Comparison of ENCODE assay signal across 10 cellular contexts in genomic region chr19:53942001-53942786, GRCh38. TPM values are rescaled to one million over a fixed set of nuclear protein-coding genes. Genes with fewer than 3 reads are reported as not detected.
A peak's percentile ranks its signal among the peaks of the same experiment; 100 is the strongest.
DNase-seq lines count a peak whose midpoint lies in the region; ATAC-seq and TF ChIP-seq lines count a peak whose summit lies in the region.
"Had no signal": no experiment of that assay in that cellular context is flagged by ENCODE, and none has a peak within 500 bp of the region (broad histone marks: within the 10 kb centered on the region; RNA-seq: fewer than 3 reads in every experiment).

No MANE protein-coding gene starts in this region.

- H3K27me3 ChIP-seq in endodermal cell (ENCODE audit: control insufficient read depth, insufficient read depth, low read length, poor library complexity, severe bottlenecking), result peaks cover 23% of the 10 kb centered on the region
- peaks cover 22% of the 10 kb centered on the region for H3K27me3 ChIP-seq in osteoblast (ENCODE audit: insufficient read depth, low read length)

- ATAC-seq in GM18519 (IDR thresholded peaks at IDR 0.05; ENCODE audit: low FRiP score, unreplicated experiment), result no peak

- no peaks in the 10 kb centered on the region for H3K4me1 ChIP-seq in endodermal cell (ENCODE audit: control insufficient read depth, insufficient read depth, low read length)
- no peaks in the 10 kb centered on the region for H3K4me1 ChIP-seq in osteoblast (ENCODE audit: insufficient read depth, low read length)
- H3K4me1 ChIP-seq: spleen had no signal

- H3K27ac Mint-ChIP-seq in endodermal cell, result no peak overlapping the region
- H3K27ac Mint-ChIP-seq: stimulated activated naive CD8-positive, alpha-beta T cell treated with anti-CD3 and anti-CD28 coated beads, Interleukin-15, Interleukin-2, amounts not matched to agents 100 ng/mL and 50 ng/mL, for 24 hours had no signal

- no peak overlapping the region for H2AFZ ChIP-seq in osteoblast (ENCODE audit: low read length)

- H3K4me2 ChIP-seq in osteoblast (ENCODE audit: insufficient read depth, low read length), result no peak overlapping the region

- no peaks in the 10 kb centered on the region for H3K9me3 Mint-ChIP-seq in endodermal cell
- H3K9me3 Mint-ChIP-seq: stimulated activated naive CD8-positive, alpha-beta T cell treated with anti-CD3 and anti-CD28 coated beads, Interleukin-15, Interleukin-2, amounts not matched to agents 100 ng/mL and 50 ng/mL, for 24 hours had no signal

- H3K9ac ChIP-seq in endodermal cell (ENCODE audit: extremely low read depth, low read length, poor library complexity, severe bottlenecking), result no peak overlapping the region

- peak overlapping the region; percentile 56 for H3K4me3 Mint-ChIP-seq in endodermal cell
- H3K4me3 Mint-ChIP-seq: stimulated activated naive CD8-positive, alpha-beta T cell treated with anti-CD3 and anti-CD28 coated beads, Interleukin-15, Interleukin-2, amounts not matched to agents 100 ng/mL and 50 ng/mL, for 24 hours had no signal

- H3K27ac ChIP-seq in endodermal cell (ENCODE audit: low read depth, low read length), result no peak overlapping the region
- H3K27ac ChIP-seq in osteoblast (ENCODE audit: low read depth, low read length), result no peak overlapping the region
- H3K27ac ChIP-seq: spleen had no signal

- no peaks in the 10 kb centered on the region for H3K9me3 ChIP-seq in endodermal cell (ENCODE audit: control insufficient read depth, low read length)
- no peaks in the 10 kb centered on the region for H3K9me3 ChIP-seq in osteoblast (ENCODE audit: low read depth, low read length)

- TF ChIP-seq CTCF in endodermal cell (conservative IDR thresholded peaks at IDR 0.05), result peak; percentile 86
- no peak for TF ChIP-seq CTCF in osteoblast (IDR thresholded peaks at IDR 0.05; ENCODE audit: extremely low read depth, low read depth, low read length)

- H3K36me3 ChIP-seq in endodermal cell (ENCODE audit: control insufficient read depth, insufficient read depth, low read length) (no peaks in the 10 kb centered on the region), osteoblast (ENCODE audit: insufficient read depth, low read length) (no peaks in the 10 kb centered on the region)
- H3K36me3 ChIP-seq: spleen had no signal

- no peaks in the 10 kb centered on the region for H3K36me3 Mint-ChIP-seq in endodermal cell (ENCODE audit: low read depth)

- no peaks in the 10 kb centered on the region for H3K79me2 ChIP-seq in osteoblast (ENCODE audit: insufficient read depth, low read length)

- peaks cover 63% of the 10 kb centered on the region for H3K27me3 Mint-ChIP-seq in endodermal cell (ENCODE audit: insufficient read depth)

- 27 to 51% methylated on average over 24 to 55 of the region's 55 CpGs for WGBS in endodermal cell (ENCODE audit: insufficient coverage in 1 of 2, insufficient read length in 1 of 2), 2 experiments

- peak overlapping the region; percentile 71 for H3K4me3 ChIP-seq in endodermal cell (ENCODE audit: low read length)
- no peak overlapping the region for H3K4me3 ChIP-seq in osteoblast (ENCODE audit: insufficient read depth, low read length)
- H3K4me3 ChIP-seq: spleen had no signal

- peaks cover 2% of the 10 kb centered on the region for H3K4me1 Mint-ChIP-seq in endodermal cell

- DNase-seq in activated CD4-positive, alpha-beta T cell treated with anti-CD3 and anti-CD28 coated beads, Interleukin-2, amount 50 U/mL, for 48 hours, result peak; percentile 11 to 12
- DNase-seq in activated CD4-positive, alpha-beta T cell treated with anti-CD3 and anti-CD28 coated beads for 1 hour, result no peak
- DNase-seq in NCI-H2227 (lab: John Stamatoyannopoulos, UW; ENCODE audit: unreplicated experiment) (peak; percentile 86), endodermal cell (peak; percentile 99), osteoblast (ENCODE audit: insufficient read length, low spot score, missing footprints) (peak; percentile 78), T-helper 1 cell (no peak)
- DNase-seq in NK-92 treated with Interleukin-12 subunit alpha and Interleukin-12 subunit beta, amount 100 ng/mL, for 24 hours (lab: John Stamatoyannopoulos, UW), result no peak
- DNase-seq: spleen had no signal

- H4K20me1 ChIP-seq in osteoblast (ENCODE audit: insufficient read depth, low read length), result no peaks in the 10 kb centered on the region

RNA-seq across cellular contexts. Expression of gene CACNG8, which starts 20.5 kb away (rescaled TPM):
- total RNA-seq in endodermal cell, result 1 to 10 TPM in 1 of 2 donors, under 1 TPM in 1; 0.48 to 4.8 TPM
- polyA plus RNA-seq in endodermal cell (2013, experiment 1 of 2), result 2.4 TPM
- polyA plus RNA-seq in endodermal cell (2013, experiment 2 of 2), result 2.1 TPM
- total RNA-seq in osteoblast, result not detected in 2 replicates

RNA-seq across cellular contexts. Expression of gene CACNG7, which starts 33.1 kb away (rescaled TPM):
- total RNA-seq in endodermal cell (1 to 10 TPM; 2.7 to 3.4 TPM), osteoblast (not detected in 2 replicates)
- 48.2 TPM for polyA plus RNA-seq in endodermal cell (2013, experiment 1 of 2)
- polyA plus RNA-seq in endodermal cell (2013, experiment 2 of 2), result 46.4 TPM
- total RNA-seq: spleen had no signal
- polyA plus RNA-seq: spleen had no signal

RNA-seq across cellular contexts. Expression of gene CACNG6, which starts 49.2 kb away (rescaled TPM):
- 1 to 10 TPM in 1 of 2 donors, under 1 TPM in 1; 0.92 to 1.8 TPM for total RNA-seq in endodermal cell
- polyA plus RNA-seq in endodermal cell (2013, experiment 1 of 2), result 1.6 TPM
- 1.5 TPM for polyA plus RNA-seq in endodermal cell (2013, experiment 2 of 2)
- 0.36 TPM in 1 of 2 replicates, not detected in the other for total RNA-seq in osteoblast
- total RNA-seq: spleen had no signal
- polyA plus RNA-seq: spleen had no signal

Comparison
In these comparisons a context has a peak if more than half of its experiments do, and no peak if none do; other contexts are left out.
1. DNase-seq: peak in activated CD4-positive, alpha-beta T cell treated with anti-CD3 and anti-CD28 coated beads, Interleukin-2, amount 50 U/mL, for 48 hours (2 of 2), NCI-H2227 (single experiment), endodermal cell (single experiment) and osteoblast (single experiment); none in activated CD4-positive, alpha-beta T cell treated with anti-CD3 and anti-CD28 coated beads for 1 hour (single experiment), NK-92 treated with Interleukin-12 subunit alpha and Interleukin-12 subunit beta, amount 100 ng/mL, for 24 hours (single experiment) and T-helper 1 cell (0 of 5).